20 cellular contexts compared by ENCODE assay signal in the genomic region with DNA sequence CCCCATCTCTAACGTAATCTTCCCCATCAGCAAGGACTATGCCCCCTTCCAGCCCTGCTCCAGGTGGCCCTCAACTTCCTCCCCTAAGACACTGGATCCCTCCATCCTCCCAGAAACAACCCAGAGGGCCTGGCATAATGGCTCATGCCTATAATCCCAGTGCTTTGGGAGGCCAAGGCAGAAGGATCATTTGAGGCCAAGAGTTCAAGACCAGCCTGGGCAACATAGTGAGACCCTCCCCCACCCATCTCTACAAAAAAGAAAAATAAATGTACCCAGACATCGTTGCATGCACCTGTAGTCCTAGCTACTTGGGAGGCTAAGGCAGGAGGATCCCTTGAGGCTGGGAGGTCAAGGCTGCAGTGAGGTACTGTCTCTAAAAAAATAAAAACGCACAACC. TPM values are rescaled to one million over a fixed set of nuclear protein-coding genes. Genes with fewer than 3 reads are reported as not detected.
DNase-seq lines count a peak whose midpoint lies in the region; ATAC-seq and TF ChIP-seq lines count a peak whose summit lies in the region.
"Had no signal": no experiment of that assay in that cellular context is flagged by ENCODE, and none has a peak within 500 bp of the region (broad histone marks: within the 10 kb centered on the region; RNA-seq: fewer than 3 reads in every experiment).

No MANE protein-coding gene starts in this region.

- H3K27ac ChIP-seq in left ventricle myocardium inferior (replicated peaks) (peak overlapping the region; percentile 90), ascending aorta (peak overlapping the region; percentile 81), thoracic aorta (peak overlapping the region; percentile 56 to 81), caudate nucleus (ENCODE audit: low read depth, low read length) (no peak overlapping the region)
- H3K27ac ChIP-seq: 22Rv1, C4-2B, HL-60, KMS-11, SJCRH30 had no signal

- DNase-seq in DMS 273 (lab: John Stamatoyannopoulos, UW; ENCODE audit: unreplicated experiment) (peak; percentile 70), DMS 273 treated with DMSO at 0.1 percent for 48 hours (lab: John Stamatoyannopoulos, UW) (no peak), left ventricle myocardium inferior (no peak), left ventricle myocardium superior (no peak), ascending aorta (ENCODE audit: low spot score in 2 of 2) (no peak), thoracic aorta (ENCODE audit: low spot score) (no peak), caudate nucleus (lab: John Stamatoyannopoulos, UW) (no peak), erythroblast (lab: John Stamatoyannopoulos, UW) (no peak)
- DNase-seq: Caco-2; CD8-positive, alpha-beta T cell; GF-D8; HCEC 1CT; NCI-H226; NCI-H510A; NCI-H774; SJCRH30 had no signal

- no peak for TF ChIP-seq CTCF in left ventricle myocardium inferior (IDR thresholded peaks at IDR 0.05; ENCODE audit: borderline replicate concordance)
- no peak for TF ChIP-seq CTCF in ascending aorta (IDR thresholded peaks at IDR 0.05)
- no peak for TF ChIP-seq CTCF in thoracic aorta (IDR thresholded peaks at IDR 0.05)

- H3K27me3 ChIP-seq in left ventricle myocardium inferior (ENCODE audit: low read depth) = no peaks in the 10 kb centered on the region
- H3K27me3 ChIP-seq in ascending aorta = no peaks in the 10 kb centered on the region
- no peaks in the 10 kb centered on the region for H3K27me3 ChIP-seq in thoracic aorta (replicated peaks; ENCODE audit: insufficient read depth)
- H3K27me3 ChIP-seq: SJCRH30 had no signal

- H3K4me3 ChIP-seq in left ventricle myocardium inferior (no peak overlapping the region), ascending aorta (peak overlapping the region in 1 of 2 donors; percentile 10), thoracic aorta (no peak overlapping the region)
- H3K4me3 ChIP-seq: SJCRH30 had no signal

- H3K9me3 ChIP-seq in left ventricle myocardium inferior (replicated peaks) (no peaks in the 10 kb centered on the region), ascending aorta (no peaks in the 10 kb centered on the region), thoracic aorta (no peaks in the 10 kb centered on the region)
- H3K9me3 ChIP-seq: Caco-2, SJCRH30 had no signal

- H3K36me3 ChIP-seq in left ventricle myocardium inferior = no peaks in the 10 kb centered on the region
- no peaks in the 10 kb centered on the region for H3K36me3 ChIP-seq in ascending aorta
- no peaks in the 10 kb centered on the region for H3K36me3 ChIP-seq in thoracic aorta
- H3K36me3 ChIP-seq: SJCRH30 had no signal

- intact Hi-C loops in left ventricle myocardium inferior (cut with micrococcal nuclease) (no loop called here), left ventricle myocardium superior (cut with micrococcal nuclease) (no loop called here), ascending aorta (cut with DNase I) (loop anchor here (1.0 to 5.0 kb wide), 4 partner anchors 14 to 545 kb away; partner anchors contain the start of genes BRI3 and NPTX2)

- ATAC-seq in left ventricle myocardium superior (no peak), thoracic aorta (ENCODE audit: insufficient number of reproducible peaks, low FRiP score, low read depth) (no peak)
- ATAC-seq: CD8-positive, alpha-beta T cell had no signal

- no peak for TF ChIP-seq POLR2A in erythroblast (IDR thresholded peaks at IDR 0.05; ENCODE audit: low read length)

- H3K4me1 ChIP-seq in left ventricle myocardium inferior (peaks cover 28% of the 10 kb centered on the region), ascending aorta (peaks cover 4 to 10% of the 10 kb centered on the region in 2 donors), thoracic aorta (ENCODE audit: control insufficient read depth in 1 of 2, low read depth in 2 of 2) (peaks cover 12 to 30% of the 10 kb centered on the region in 2 donors)
- H3K4me1 ChIP-seq: Caco-2, SJCRH30 had no signal

RNA-seq across cellular contexts. Expression of gene TMEM130, which starts 42.6 kb away (rescaled TPM):
- total RNA-seq in left ventricle myocardium inferior (not detected), left ventricle myocardium superior (not detected), ascending aorta (33.6 TPM), thoracic aorta (10 to 100 TPM; 26.2 to 57.0 TPM)
- total RNA-seq: Caco-2; CD8-positive, alpha-beta T cell; SJCRH30 had no signal

RNA-seq across cellular contexts. Expression of gene TRRAP, which starts 51.1 kb away (rescaled TPM):
- total RNA-seq in left ventricle myocardium inferior (15.5 TPM), left ventricle myocardium superior (15.5 TPM), ascending aorta (23.4 TPM), thoracic aorta (10 to 100 TPM; 44.8 to 49.5 TPM)

Comparison
In these comparisons a context has a peak if more than half of its experiments do, and no peak if none do; other contexts are left out.
1. RNA of gene TMEM130, which starts 42.6 kb away (total RNA-seq): 26.2 to 57.0 TPM in thoracic aorta and 33.6 TPM in ascending aorta (single experiment); not detected in left ventricle myocardium inferior (single experiment) and not detected in left ventricle myocardium superior (single experiment); every median in the first group is over 10 times any median in the second.